Comparison of ENCODE assay signal across 9 cellular contexts in genomic region chr15:91948001-91948608, GRCh38.
DNase-seq lines count a peak whose midpoint lies in the region; FAIRE-seq and TF ChIP-seq lines count a peak whose summit lies in the region.
"Had no signal": no experiment of that assay in that cellular context is flagged by ENCODE, and none has a peak within 500 bp of the region (broad histone marks: within the 10 kb centered on the region; RNA-seq: fewer than 3 reads in every experiment).

No MANE protein-coding gene starts in this region.

- H3K27ac ChIP-seq in astrocyte (ENCODE audit: low read depth, low read length) = no peak overlapping the region
- H3K27ac ChIP-seq in hepatocyte = peak overlapping the region; percentile 18
- H3K27ac ChIP-seq in subcutaneous abdominal adipose tissue (ENCODE audit: low read depth, low read length) = peak overlapping the region; percentile 74

- H3K27me3 Mint-ChIP-seq in astrocyte (ENCODE audit: low read depth, unreplicated experiment) = peaks cover 2% of the 10 kb centered on the region
- H3K27me3 Mint-ChIP-seq: brain had no signal

- H3K4me1 ChIP-seq in astrocyte (ENCODE audit: insufficient read depth, low read length) (peaks cover 10% of the 10 kb centered on the region), hepatocyte (ENCODE audit: insufficient read depth) (peaks cover 10% of the 10 kb centered on the region), subcutaneous abdominal adipose tissue (ENCODE audit: control insufficient read depth in 5 of 5, insufficient read depth in 5 of 5, low read length in 5 of 5) (peaks cover 6 to 52% (median 44%) of the 10 kb centered on the region in 5 donors)

- FAIRE-seq in astrocyte (lab: Jason Lieb, UNC) (no peak), D721Med (lab: Jason Lieb, UNC) (no peak)

- peak; percentile 37 for DNase-seq in HS-5 (ENCODE audit: low read depth)
- peak; percentile 70 for DNase-seq in astrocyte (ENCODE audit: low read depth)
- DNase-seq in hepatocyte (ENCODE audit: low spot score) = no peak
- no peak for DNase-seq in NCI-H1930 (lab: John Stamatoyannopoulos, UW)
- no peak for DNase-seq in medulla oblongata (ENCODE audit: extremely low spot score)
- DNase-seq in D721Med (ENCODE audit: insufficient read length, low spot score) = no peak
- DNase-seq: NCI-H2029 had no signal

- H3K27ac Mint-ChIP-seq in astrocyte (ENCODE audit: unreplicated experiment) = peak overlapping the region; percentile 59

- H3K36me3 ChIP-seq in astrocyte (ENCODE audit: insufficient read depth, low read length) = no peaks in the 10 kb centered on the region
- no peaks in the 10 kb centered on the region for H3K36me3 ChIP-seq in hepatocyte (replicated peaks; ENCODE audit: insufficient read depth, low read depth)
- no peaks in the 10 kb centered on the region for H3K36me3 ChIP-seq in subcutaneous abdominal adipose tissue (ENCODE audit: control insufficient read depth in 5 of 5, insufficient read depth in 5 of 5, low read length in 5 of 5)

- H3K9me2 ChIP-seq in hepatocyte (replicated peaks; ENCODE audit: insufficient read depth) = no peaks in the 10 kb centered on the region

- H3K36me3 Mint-ChIP-seq in astrocyte (ENCODE audit: low read depth, unreplicated experiment) = no peaks in the 10 kb centered on the region
- H3K36me3 Mint-ChIP-seq: brain had no signal

- H3K4me2 ChIP-seq in astrocyte (ENCODE audit: low read length) = peak overlapping the region; percentile 52
- no peak overlapping the region for H3K4me2 ChIP-seq in hepatocyte

- H3K9me3 Mint-ChIP-seq in astrocyte (ENCODE audit: unreplicated experiment) = peaks cover 2% of the 10 kb centered on the region
- H3K9me3 Mint-ChIP-seq: brain had no signal

- no peaks in the 10 kb centered on the region for H4K20me1 ChIP-seq in astrocyte (ENCODE audit: insufficient read depth, low read length)
- H4K20me1 ChIP-seq in hepatocyte (ENCODE audit: insufficient read depth, poor library complexity, severe bottlenecking) = no peaks in the 10 kb centered on the region

- H3K4me3 Mint-ChIP-seq in astrocyte (ENCODE audit: unreplicated experiment) = no peak overlapping the region
- H3K4me3 Mint-ChIP-seq: brain had no signal

- WGBS in hepatocyte (ENCODE audit: low lambda C conversion rate, missing lambda C conversion rate) = 53% methylated on average over 12 of the region's 12 CpGs

- H3K79me2 ChIP-seq in astrocyte (ENCODE audit: insufficient read depth, low read length) = no peaks in the 10 kb centered on the region
- H3K79me2 ChIP-seq in hepatocyte = no peaks in the 10 kb centered on the region

- no peak for TF ChIP-seq CTCF in astrocyte (IDR thresholded peaks at IDR 0.05; ENCODE audit: insufficient read depth, low read depth, low read length)
- TF ChIP-seq CTCF in hepatocyte (IDR thresholded peaks at IDR 0.05; ENCODE audit: poor library complexity) = no peak
- no peak for TF ChIP-seq CTCF in D721Med (IDR thresholded peaks at IDR 0.05; ENCODE audit: insufficient read depth, missing control alignments)

- no peak overlapping the region for H2AFZ ChIP-seq in astrocyte (ENCODE audit: low read depth, low read length)
- H2AFZ ChIP-seq in hepatocyte = no peak overlapping the region

- H3K4me1 Mint-ChIP-seq in astrocyte (ENCODE audit: low read depth, unreplicated experiment) = peaks cover 24% of the 10 kb centered on the region

- no peak overlapping the region for H3K4me3 ChIP-seq in astrocyte (ENCODE audit: insufficient read depth, low read depth, low read length)
- no peak overlapping the region for H3K4me3 ChIP-seq in hepatocyte
- H3K4me3 ChIP-seq in subcutaneous abdominal adipose tissue (ENCODE audit: low read depth in 1 of 5, low read length in 5 of 5) = no peak overlapping the region

- H3K27me3 ChIP-seq in astrocyte (ENCODE audit: insufficient read depth, low read length) (no peaks in the 10 kb centered on the region), hepatocyte (no peaks in the 10 kb centered on the region), subcutaneous abdominal adipose tissue (ENCODE audit: control insufficient read depth in 5 of 5, insufficient read depth in 4 of 5, low read length in 5 of 5) (no peaks in the 10 kb centered on the region)

- H3K9ac ChIP-seq in astrocyte (ENCODE audit: low read length) (no peak overlapping the region), subcutaneous abdominal adipose tissue (ENCODE audit: low read length in 5 of 5) (no peak overlapping the region)

- no peaks in the 10 kb centered on the region for H3K9me3 ChIP-seq in astrocyte (ENCODE audit: insufficient read depth, low read depth, low read length)
- H3K9me3 ChIP-seq in hepatocyte (ENCODE audit: low read depth) = no peaks in the 10 kb centered on the region
- no peaks in the 10 kb centered on the region for H3K9me3 ChIP-seq in subcutaneous abdominal adipose tissue (ENCODE audit: control insufficient read depth in 5 of 5, low read length in 5 of 5)

Comparison
In these comparisons a context has a peak if more than half of its experiments do, and no peak if none do; other contexts are left out.
1. DNase-seq: peak in HS-5 (single experiment) and astrocyte (single experiment); none in hepatocyte (single experiment), NCI-H1930 (0 of 2), medulla oblongata (single experiment) and D721Med (single experiment).